In the genomic region with DNA sequence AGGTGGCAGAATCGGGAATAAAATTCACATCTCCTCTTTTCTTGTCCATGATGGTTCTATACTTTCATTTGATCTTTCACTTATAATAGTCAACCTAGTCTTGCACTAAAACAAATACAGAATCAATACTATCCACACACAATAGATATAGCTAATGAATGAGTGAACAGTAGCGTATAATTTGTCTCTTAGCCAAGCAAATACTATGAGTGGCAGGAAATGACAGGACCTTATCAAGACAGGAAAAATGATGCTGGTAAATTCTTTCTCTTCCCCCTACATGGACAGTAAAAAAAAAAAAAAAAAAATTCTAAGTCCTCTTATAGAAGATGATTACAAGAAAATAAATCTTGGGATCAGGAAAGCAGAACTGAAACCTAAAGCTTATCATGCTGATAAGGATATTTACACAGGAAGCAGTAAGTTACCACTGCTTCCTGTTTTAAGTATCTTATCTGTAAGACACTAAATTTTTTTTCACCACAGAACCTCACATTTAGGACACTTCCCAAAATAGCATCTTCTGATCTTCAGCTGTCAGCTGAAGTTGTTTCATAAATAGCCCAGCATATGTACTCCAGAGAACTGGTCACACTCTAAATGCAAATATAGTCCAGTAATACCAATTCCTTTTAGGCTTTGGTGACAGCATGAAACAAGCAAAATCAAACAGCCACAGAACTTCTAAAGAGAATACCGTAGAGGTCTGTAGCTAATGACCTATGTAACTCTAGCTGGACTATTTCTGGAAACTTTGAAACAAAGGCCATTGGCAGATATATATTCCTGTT, we compare ENCODE assay signal across 8 cellular contexts. TPM values are rescaled to one million over a fixed set of nuclear protein-coding genes. Genes with fewer than 3 reads are reported as not detected.
DNase-seq lines count a peak whose midpoint lies in the region; ATAC-seq, FAIRE-seq and TF ChIP-seq lines count a peak whose summit lies in the region.

No MANE protein-coding gene starts in this region.

- H3K9me3 Mint-ChIP-seq in effector memory CD8-positive, alpha-beta T cell, result peaks cover 0 to 3% of the 10 kb centered on the region in 2 donors

- FAIRE-seq in small intestine (lab: Jason Lieb, UNC), result peak; percentile 81

- H3K4me1 ChIP-seq in small intestine (ENCODE audit: control insufficient read depth in 2 of 2, insufficient read depth in 1 of 2, low read depth in 1 of 2, low read length in 1 of 2), result peaks cover 5 to 15% of the 10 kb centered on the region in 2 donors

- H3K4me1 Mint-ChIP-seq in effector memory CD8-positive, alpha-beta T cell (ENCODE audit: low read depth in 2 of 2), result peaks cover 16 to 18% of the 10 kb centered on the region in 2 donors

- H3K36me3 ChIP-seq in small intestine (ENCODE audit: control insufficient read depth in 2 of 2, insufficient read depth in 2 of 2, low read length in 2 of 2), result peaks cover 0 to 3% of the 10 kb centered on the region in 2 donors

- ATAC-seq in GM18907 (IDR thresholded peaks at IDR 0.05; ENCODE audit: unreplicated experiment) (peak; percentile 97), HG02798 (IDR thresholded peaks at IDR 0.05; ENCODE audit: poor library complexity, unreplicated experiment) (peak; percentile 96)
- ATAC-seq in effector memory CD8-positive, alpha-beta T cell (replicated peaks), result peak; percentile 95

- DNase-seq in NOMO-1 treated with DMSO at 0.1 percent for 48 hours (lab: John Stamatoyannopoulos, UW; ENCODE audit: unreplicated experiment) (peak; percentile 98), small intestine (peak; percentile 68), putamen (ENCODE audit: low spot score) (no peak), dorsolateral prefrontal cortex (no peak)
- no peak for DNase-seq in effector memory CD8-positive, alpha-beta T cell
- no peak for DNase-seq in stimulated activated CD4-positive, alpha-beta T cell treated with anti-CD3 and anti-CD28 coated beads, Interleukin-15, amount 100 ng/mL, for 24 hours

- peak overlapping the region in 1 of 2 donors; percentile 56 for H3K27ac Mint-ChIP-seq in effector memory CD8-positive, alpha-beta T cell

- H3K4me3 Mint-ChIP-seq in effector memory CD8-positive, alpha-beta T cell, result peak overlapping the region; percentile 58 to 64

- intact Hi-C loops in dorsolateral prefrontal cortex (cut with DNase I), result no loop called here

- no peak overlapping the region for H3K4me3 ChIP-seq in small intestine (ENCODE audit: low read depth in 1 of 2, low read length in 2 of 2)
- H3K4me3 ChIP-seq in dorsolateral prefrontal cortex, result no peak overlapping the region

- H3K27me3 Mint-ChIP-seq in effector memory CD8-positive, alpha-beta T cell, result peaks cover 0 to 30% of the 10 kb centered on the region in 2 donors

- no peak overlapping the region for H3K27ac ChIP-seq in small intestine (ENCODE audit: low read depth in 1 of 2, low read length in 1 of 2)
- no peak overlapping the region for H3K27ac ChIP-seq in dorsolateral prefrontal cortex

- no peaks in the 10 kb centered on the region for H3K36me3 Mint-ChIP-seq in effector memory CD8-positive, alpha-beta T cell (ENCODE audit: insufficient read depth)

- no peaks in the 10 kb centered on the region for H3K9me3 ChIP-seq in small intestine (ENCODE audit: control insufficient read depth, low read depth)

- H3K27me3 ChIP-seq in small intestine (ENCODE audit: control insufficient read depth in 2 of 2, insufficient read depth in 2 of 2, low read length in 2 of 2) (no peaks in the 10 kb centered on the region), dorsolateral prefrontal cortex (no peaks in the 10 kb centered on the region)

- WGBS in small intestine, 3 donors, result 6 to 17% (median 8%) methylated on average over 3 of the region's 3 CpGs

- TF ChIP-seq CTCF in dorsolateral prefrontal cortex (IDR thresholded peaks at IDR 0.05 in 54 of 56, conservative IDR thresholded peaks at IDR 0.05 in 2 of 56; ENCODE audit: low read depth in 1 of 56, partially characterized antibody in 56 of 56), result no peak

RNA-seq across cellular contexts. Expression of a gene that starts 27.0 kb away (rescaled TPM):
- polyA plus RNA-seq in small intestine, result 1 to 10 TPM; 1.6 to 5.6 (median 4.7) TPM
- total RNA-seq in dorsolateral prefrontal cortex, result 10 to 100 TPM in 110 of 120 experiments, 1 to 10 TPM in 10; 6.8 to 23.0 (median 14.4) TPM

Comparison
In these comparisons a context has a peak if more than half of its experiments do, and no peak if none do; other contexts are left out.
1. DNase-seq: peak in NOMO-1 treated with DMSO at 0.1 percent for 48 hours (single experiment) and small intestine (single experiment); none in effector memory CD8-positive, alpha-beta T cell (0 of 3), putamen (single experiment), stimulated activated CD4-positive, alpha-beta T cell treated with anti-CD3 and anti-CD28 coated beads, Interleukin-15, amount 100 ng/mL, for 24 hours (single experiment) and dorsolateral prefrontal cortex (0 of 10).
2. Peak in every context shown above with its lines, with median percentiles within 50 percentile points of each other: ATAC-seq.